ENCODE assay signal across 8 cellular contexts in the genomic region with DNA sequence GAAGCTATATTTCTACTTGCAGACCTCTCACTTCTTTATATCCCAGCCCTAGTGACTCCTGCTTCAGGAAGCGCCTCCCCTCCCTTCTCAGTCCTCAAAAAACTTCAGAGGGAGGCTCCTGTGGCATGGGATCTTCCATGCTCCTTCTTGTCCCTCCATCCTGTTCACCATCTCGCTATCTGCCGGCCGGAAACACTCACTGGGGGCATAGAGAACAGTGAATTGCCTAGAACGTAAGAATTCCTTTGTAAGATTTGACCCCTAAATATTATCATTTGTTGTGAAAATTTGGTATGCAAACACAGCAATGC.
DNase-seq lines count a peak whose midpoint lies in the region; ATAC-seq and TF ChIP-seq lines count a peak whose summit lies in the region.

No MANE protein-coding gene starts in this region.

- H3K9me3 ChIP-seq in suprapubic skin, result no peaks in the 10 kb centered on the region

- no peak for ATAC-seq in HG03342 (IDR thresholded peaks at IDR 0.05; ENCODE audit: unreplicated experiment)

- 60% methylated on average over 5 of the region's 5 CpGs for WGBS in suprapubic skin

- no peak for TF ChIP-seq POLR2A in suprapubic skin (IDR thresholded peaks at IDR 0.05)

- no peaks in the 10 kb centered on the region for H3K36me3 ChIP-seq in suprapubic skin

- peak overlapping the region; percentile 96 for H3K27ac Mint-ChIP-seq in activated CD4-positive, alpha-beta T cell treated with anti-CD3 and anti-CD28 coated beads, Interleukin-2, amount 10 ng/mL, durations not matched to agents 7 days and 5 days
- no peak overlapping the region for H3K27ac Mint-ChIP-seq in activated T-helper 2 cell treated with anti-CD3 and anti-CD28 coated beads, Interferon-gamma antibody, Interleukin-2, Interleukin-4, amounts not matched to agents 10 μg/mL and 5 μg/mL and 100 μg/mL, durations not matched to agents 14 hours and 24 hours and 36 hours

- peaks cover 2% of the 10 kb centered on the region for H3K27me3 Mint-ChIP-seq in activated CD4-positive, alpha-beta T cell treated with anti-CD3 and anti-CD28 coated beads, Interleukin-2, amount 10 ng/mL, durations not matched to agents 7 days and 5 days
- peaks cover 6% of the 10 kb centered on the region for H3K27me3 Mint-ChIP-seq in activated T-helper 2 cell treated with anti-CD3 and anti-CD28 coated beads, Interferon-gamma antibody, Interleukin-2, Interleukin-4, amounts not matched to agents 10 μg/mL and 5 μg/mL and 100 μg/mL, durations not matched to agents 14 hours and 24 hours and 36 hours (ENCODE audit: low read depth)

- no peaks in the 10 kb centered on the region for H3K27me3 ChIP-seq in suprapubic skin

- POLR2A ChIA-PET in activated CD4-positive, alpha-beta T cell treated with anti-CD3 and anti-CD28 coated beads, Interleukin-2, amount 10 ng/mL, durations not matched to agents 7 days and 5 days (lab: Charles Lee), result no interaction called here

- TF ChIP-seq CTCF in suprapubic skin (IDR thresholded peaks at IDR 0.05), result no peak

- peaks cover 2% of the 10 kb centered on the region for H3K36me3 Mint-ChIP-seq in activated CD4-positive, alpha-beta T cell treated with anti-CD3 and anti-CD28 coated beads, Interleukin-2, amount 10 ng/mL, durations not matched to agents 7 days and 5 days (ENCODE audit: low read depth)
- no peaks in the 10 kb centered on the region for H3K36me3 Mint-ChIP-seq in activated T-helper 2 cell treated with anti-CD3 and anti-CD28 coated beads, Interferon-gamma antibody, Interleukin-2, Interleukin-4, amounts not matched to agents 10 μg/mL and 5 μg/mL and 100 μg/mL, durations not matched to agents 14 hours and 24 hours and 36 hours (ENCODE audit: low read depth)

- no peak for TF ChIP-seq EP300 in suprapubic skin (IDR thresholded peaks at IDR 0.05)

- intact Hi-C loops in activated T-helper 2 cell treated with anti-CD3 and anti-CD28 coated beads, Interferon-gamma antibody, Interleukin-2, Interleukin-4, amounts not matched to agents 10 μg/mL and 5 μg/mL and 100 μg/mL, durations not matched to agents 14 hours and 24 hours and 36 hours (cut with micrococcal nuclease), result loop anchor here (2.0 to 5.0 kb wide), 2 partner anchors 643 to 1124 kb away; a partner anchor contains a TSS

- H3K4me1 ChIP-seq in suprapubic skin, result peaks cover 10% of the 10 kb centered on the region

- H3K4me3 ChIP-seq in suprapubic skin, result peak overlapping the region; percentile 86

- H3K27ac ChIP-seq in suprapubic skin, result no peak overlapping the region

- CTCF ChIA-PET in activated CD4-positive, alpha-beta T cell treated with anti-CD3 and anti-CD28 coated beads, Interleukin-2, amount 10 ng/mL, durations not matched to agents 7 days and 5 days (lab: Charles Lee), result no interaction called here

- peak overlapping the region; percentile 83 for H3K4me3 Mint-ChIP-seq in activated CD4-positive, alpha-beta T cell treated with anti-CD3 and anti-CD28 coated beads, Interleukin-2, amount 10 ng/mL, durations not matched to agents 7 days and 5 days
- H3K4me3 Mint-ChIP-seq in activated T-helper 2 cell treated with anti-CD3 and anti-CD28 coated beads, Interferon-gamma antibody, Interleukin-2, Interleukin-4, amounts not matched to agents 10 μg/mL and 5 μg/mL and 100 μg/mL, durations not matched to agents 14 hours and 24 hours and 36 hours (ENCODE audit: low read depth), result peak overlapping the region; percentile 85

- no peaks in the 10 kb centered on the region for H3K9me3 Mint-ChIP-seq in activated CD4-positive, alpha-beta T cell treated with anti-CD3 and anti-CD28 coated beads, Interleukin-2, amount 10 ng/mL, durations not matched to agents 7 days and 5 days
- H3K9me3 Mint-ChIP-seq in activated T-helper 2 cell treated with anti-CD3 and anti-CD28 coated beads, Interferon-gamma antibody, Interleukin-2, Interleukin-4, amounts not matched to agents 10 μg/mL and 5 μg/mL and 100 μg/mL, durations not matched to agents 14 hours and 24 hours and 36 hours, result no peaks in the 10 kb centered on the region

- peaks cover 18% of the 10 kb centered on the region for H3K4me1 Mint-ChIP-seq in activated CD4-positive, alpha-beta T cell treated with anti-CD3 and anti-CD28 coated beads, Interleukin-2, amount 10 ng/mL, durations not matched to agents 7 days and 5 days
- peaks cover 18% of the 10 kb centered on the region for H3K4me1 Mint-ChIP-seq in activated T-helper 2 cell treated with anti-CD3 and anti-CD28 coated beads, Interferon-gamma antibody, Interleukin-2, Interleukin-4, amounts not matched to agents 10 μg/mL and 5 μg/mL and 100 μg/mL, durations not matched to agents 14 hours and 24 hours and 36 hours (ENCODE audit: low read depth)

- peak; percentile 6 for DNase-seq in activated CD4-positive, alpha-beta T cell treated with anti-CD3 and anti-CD28 coated beads, Interleukin-2, amount 10 ng/mL, durations not matched to agents 7 days and 5 days
- DNase-seq in activated CD4-positive, alpha-beta T cell treated with anti-CD3 and anti-CD28 coated beads, Interleukin-2, amount 50 U/mL, for 4 hours, result no peak
- DNase-seq in activated T-helper 2 cell treated with anti-CD3 and anti-CD28 coated beads, Interferon-gamma antibody, Interleukin-2, Interleukin-4, amounts not matched to agents 10 μg/mL and 5 μg/mL and 100 μg/mL, durations not matched to agents 14 hours and 24 hours and 36 hours (ENCODE audit: low spot score), result no peak
- DNase-seq in islet precursor cell, result peak; percentile 58
- DNase-seq in suprapubic skin (ENCODE audit: low spot score in 2 of 2), result no peak
- no peak for DNase-seq in RKO (ENCODE audit: low spot score)
- no peak for DNase-seq in UCSD-AML1 (lab: John Stamatoyannopoulos, UW; ENCODE audit: unreplicated experiment)

Comparison
In these comparisons a context has a peak if more than half of its experiments do, and no peak if none do; other contexts are left out.
1. DNase-seq: peak in activated CD4-positive, alpha-beta T cell treated with anti-CD3 and anti-CD28 coated beads, Interleukin-2, amount 10 ng/mL, durations not matched to agents 7 days and 5 days (single experiment) and islet precursor cell (single experiment); none in activated CD4-positive, alpha-beta T cell treated with anti-CD3 and anti-CD28 coated beads, Interleukin-2, amount 50 U/mL, for 4 hours (0 of 2), activated T-helper 2 cell treated with anti-CD3 and anti-CD28 coated beads, Interferon-gamma antibody, Interleukin-2, Interleukin-4, amounts not matched to agents 10 μg/mL and 5 μg/mL and 100 μg/mL, durations not matched to agents 14 hours and 24 hours and 36 hours (single experiment), suprapubic skin (0 of 2), RKO (single experiment) and UCSD-AML1 (single experiment).